32 cellular contexts compared by ENCODE assay signal in genomic region chr15:50607129-50607528, GRCh38.
"Had no signal": no experiment of that assay in that cellular context is flagged by ENCODE, and none has a peak within 500 bp of the region (broad histone marks: within the 10 kb centered on the region; RNA-seq: fewer than 3 reads in every experiment).

No MANE protein-coding gene starts in this region.

- H3K9me3 ChIP-seq: left lung, lower lobe of right lung, pancreas, prostate gland, stomach, testis, thyroid gland, transverse colon, upper lobe of left lung, vagina had no signal

- H3K27me3 ChIP-seq: left lung, pancreas, stomach, testis, thyroid gland, transverse colon, upper lobe of left lung, vagina had no signal

- H3K4me2 ChIP-seq: smooth muscle cell had no signal

- DNase-seq: hypothalamus; immature natural killer cell; kidney; left colon; left lung; lower lobe of right lung; mammary epithelial cell; mesendoderm; naive B cell; nucleus accumbens; pancreas; posterior cingulate gyrus; retina; right cardiac atrium; stimulated activated CD4-positive, alpha-beta T cell treated with anti-CD3 and anti-CD28 coated beads, Interleukin-1b, Interleukin-23, amount 100 ng/mL, for 48 hours; stimulated activated CD4-positive, alpha-beta T cell treated with anti-CD3 and anti-CD28 coated beads, Interleukin-2, amount 100 ng/mL, for 48 hours; stimulated activated CD4-positive, alpha-beta T cell treated with anti-CD3 and anti-CD28 coated beads, Interleukin-4, amount 100 ng/mL, for 4 hours; stimulated activated CD8-positive, alpha-beta memory T cell treated with anti-CD3 and anti-CD28 coated beads, Interleukin-4, amount 100 ng/mL, for 48 hours; stimulated activated naive B cell treated with anti-CD40 and anti-IgM and Interleukin-4, amounts not matched to agents 10 μg/mL and 1 μg/mL and 100 μg/mL, for 72 hours; stimulated activated naive CD8-positive, alpha-beta T cell treated with anti-CD3 and anti-CD28 coated beads, Interleukin-15, Interleukin-2, amounts not matched to agents 100 U/mL and 50 U/mL, for 24 hours; stomach; testis; thyroid gland; transverse colon had no signal

- H3K9me3 Mint-ChIP-seq: immature natural killer cell had no signal

- H3K27ac Mint-ChIP-seq: mesothelial cell of epicardium; stimulated activated naive B cell treated with anti-CD40 and anti-IgM and Interleukin-4, amounts not matched to agents 10 μg/mL and 1 μg/mL and 100 μg/mL, for 72 hours had no signal

- H3K27me3 Mint-ChIP-seq: naive B cell; stimulated activated naive B cell treated with anti-CD40 and anti-IgM and Interleukin-4, amounts not matched to agents 10 μg/mL and 1 μg/mL and 100 μg/mL, for 72 hours had no signal

- H3K4me3 ChIP-seq: left lung, lower lobe of right lung, pancreas, prostate gland, smooth muscle cell, stomach, testis, thyroid gland, transverse colon, upper lobe of left lung, vagina had no signal

- H3K4me1 Mint-ChIP-seq: immature natural killer cell; mesothelial cell of epicardium; naive B cell; nephron; neural crest cell; stimulated activated naive B cell treated with anti-CD40 and anti-IgM and Interleukin-4, amounts not matched to agents 10 μg/mL and 1 μg/mL and 100 μg/mL, for 72 hours had no signal

- H3K4me1 ChIP-seq: left lung, lower lobe of right lung, pancreas, prostate gland, stomach, testis, thyroid gland, transverse colon, upper lobe of left lung, vagina had no signal

- H3K4me3 Mint-ChIP-seq: immature natural killer cell; mesothelial cell of epicardium; naive B cell; nephron; neural crest cell; stimulated activated naive B cell treated with anti-CD40 and anti-IgM and Interleukin-4, amounts not matched to agents 10 μg/mL and 1 μg/mL and 100 μg/mL, for 72 hours had no signal

- H3K27ac ChIP-seq: left lung, lower lobe of right lung, pancreas, prostate gland, stomach, testis, thyroid gland, transverse colon, upper lobe of left lung, vagina had no signal

- H3K36me3 ChIP-seq: prostate gland had no signal

- ATAC-seq: left colon; left lung; lower lobe of right lung; pancreas; right cardiac atrium; stimulated activated naive B cell treated with anti-CD40 and anti-IgM and Interleukin-4, amounts not matched to agents 10 μg/mL and 1 μg/mL and 100 μg/mL, for 72 hours; stimulated activated naive CD8-positive, alpha-beta T cell treated with anti-CD3 and anti-CD28 coated beads, Interleukin-15, Interleukin-2, amounts not matched to agents 100 U/mL and 50 U/mL, for 24 hours had no signal

- FAIRE-seq: islet of Langerhans, kidney, pancreas had no signal
